Comparison of ENCODE assay signal across 9 cellular contexts in genomic region chr7:20238754-20239324, GRCh38.
A peak's percentile ranks its signal among the peaks of the same experiment; 100 is the strongest.
DNase-seq lines count a peak whose midpoint lies in the region; ATAC-seq, FAIRE-seq and TF ChIP-seq lines count a peak whose summit lies in the region.
"Had no signal": no experiment of that assay in that cellular context is flagged by ENCODE, and none has a peak within 500 bp of the region (broad histone marks: within the 10 kb centered on the region; RNA-seq: fewer than 3 reads in every experiment).

No MANE protein-coding gene starts in this region.

- no peaks in the 10 kb centered on the region for H3K36me3 Mint-ChIP-seq in effector memory CD8-positive, alpha-beta T cell (ENCODE audit: insufficient read depth)

- ATAC-seq in GM21360 (IDR thresholded peaks at IDR 0.05; ENCODE audit: unreplicated experiment) (peak; percentile 88), HG03442 (IDR thresholded peaks at IDR 0.05; ENCODE audit: unreplicated experiment) (peak; percentile 88)
- ATAC-seq in effector memory CD8-positive, alpha-beta T cell (replicated peaks) = peak; percentile 62

- peaks cover 0 to 2% of the 10 kb centered on the region in 2 donors for H3K4me1 Mint-ChIP-seq in effector memory CD8-positive, alpha-beta T cell (ENCODE audit: low read depth in 2 of 2)

- H3K4me3 Mint-ChIP-seq in effector memory CD8-positive, alpha-beta T cell = peak overlapping the region in 1 of 2 donors; percentile 18

- TF ChIP-seq CTCF in GM12865 (IDR thresholded peaks at IDR 0.05; ENCODE audit: insufficient read depth, low read depth, low read length, missing control alignments) (no peak), D721Med (IDR thresholded peaks at IDR 0.05; ENCODE audit: insufficient read depth, missing control alignments) (no peak)

- DNase-seq in GM12865 (ENCODE audit: low read depth) (peak; percentile 94), NCI-H2107 (lab: John Stamatoyannopoulos, UW) (no peak), NCI-H2081 treated with DMSO at 0.1 percent for 48 hours (lab: John Stamatoyannopoulos, UW) (no peak), HTR-8/SVneo (ENCODE audit: insufficient read length, low spot score) (no peak), D721Med (ENCODE audit: insufficient read length, low spot score) (no peak)
- DNase-seq in effector memory CD8-positive, alpha-beta T cell = no peak

- no peak overlapping the region for H3K27ac Mint-ChIP-seq in effector memory CD8-positive, alpha-beta T cell

- peaks cover under 1 to 7% of the 10 kb centered on the region in 2 donors for H3K9me3 Mint-ChIP-seq in effector memory CD8-positive, alpha-beta T cell

- FAIRE-seq in HTR-8/SVneo (lab: Jason Lieb, UNC) (no peak), D721Med (lab: Jason Lieb, UNC) (no peak)

- peak overlapping the region; percentile 47 for H3K4me3 ChIP-seq in GM12865 (ENCODE audit: low read depth, low read length)
- H3K4me3 ChIP-seq: heart left ventricle had no signal

- H3K27me3 Mint-ChIP-seq in effector memory CD8-positive, alpha-beta T cell = no peaks in the 10 kb centered on the region
